ENCODE assay signal across 1 cellular context in genomic region chr17:48025040-48025903, GRCh38.
A peak's percentile ranks its signal among the peaks of the same experiment; 100 is the strongest.
TF ChIP-seq lines count a peak whose summit lies in the region.

No MANE protein-coding gene starts in this region.

TF ChIP-seq in HEK293, 187 proteins besides CTCF, POLR2A, EP300 and RAD21 (continued from another document):
- no peak for TF ChIP-seq GLI2 (tag by site-specific recombination; IDR thresholded peaks at IDR 0.05; ENCODE audit: borderline replicate concordance, low read depth)
- TF ChIP-seq ZNF174 (tag by site-specific recombination; IDR thresholded peaks at IDR 0.05), result no peak
- no peak for TF ChIP-seq ZNF37A (tag by site-specific recombination; IDR thresholded peaks at IDR 0.05)
- TF ChIP-seq HOXD13 (CRISPR knock-in tag; IDR thresholded peaks at IDR 0.05; ENCODE audit: borderline replicate concordance), result no peak
- no peak for TF ChIP-seq ZNF707 (tag by site-specific recombination; IDR thresholded peaks at IDR 0.05)
- no peak for TF ChIP-seq ZNF791 (tag by site-specific recombination; IDR thresholded peaks at IDR 0.05)
- no peak for TF ChIP-seq MZF1 (tag by site-specific recombination; IDR thresholded peaks at IDR 0.05; ENCODE audit: borderline replicate concordance)
- no peak for TF ChIP-seq ZNF391 (tag by site-specific recombination; IDR thresholded peaks at IDR 0.05; ENCODE audit: borderline replicate concordance, low read depth)
- no peak; the same call in none of the 2 replicates for TF ChIP-seq KLF16 (tag by site-specific recombination; IDR thresholded peaks at IDR 0.05)
- no peak for TF ChIP-seq ZNF571 (tag by site-specific recombination; IDR thresholded peaks at IDR 0.05)
- TF ChIP-seq PRDM2 (tag by site-specific recombination; IDR thresholded peaks at IDR 0.05; ENCODE audit: borderline replicate concordance), result no peak
- no peak for TF ChIP-seq PRDM6 (tag by site-specific recombination; IDR thresholded peaks at IDR 0.05)
- peak; percentile 71 for TF ChIP-seq ZIC2 (tag by site-specific recombination; IDR thresholded peaks at IDR 0.05)
- TF ChIP-seq ZFP69B (tag by site-specific recombination; IDR thresholded peaks at IDR 0.05), result no peak
- no peak for TF ChIP-seq ZNF488 (tag by site-specific recombination; IDR thresholded peaks at IDR 0.05)
- TF ChIP-seq ZNF830 (tag by site-specific recombination; IDR thresholded peaks at IDR 0.05; ENCODE audit: low read depth), result no peak
- no peak for TF ChIP-seq ZNF175 (tag by site-specific recombination; IDR thresholded peaks at IDR 0.05)
- no peak for TF ChIP-seq ZNF624 (tag by site-specific recombination; IDR thresholded peaks at IDR 0.05)
- TF ChIP-seq ZNF214 (tag by site-specific recombination; IDR thresholded peaks at IDR 0.05; ENCODE audit: borderline replicate concordance), result no peak
- no peak for TF ChIP-seq ZNF521 (tag by site-specific recombination; IDR thresholded peaks at IDR 0.05)
- no peak for TF ChIP-seq GLIS1 (tag by site-specific recombination; IDR thresholded peaks at IDR 0.05)
- peak; percentile 77; the same call in 1 of the 2 replicates for TF ChIP-seq ZBTB11 (tag by site-specific recombination; conservative IDR thresholded peaks at IDR 0.05; ENCODE audit: low read depth)
- no peak for TF ChIP-seq ZNF776 (tag by site-specific recombination; IDR thresholded peaks at IDR 0.05; ENCODE audit: borderline replicate concordance)
- 0 out of 2 replicates have a peak, but pooled peaks have one; percentile 15 for TF ChIP-seq ZNF341 (tag by site-specific recombination; IDR thresholded peaks at IDR 0.05; ENCODE audit: low read depth)
- no peak for TF ChIP-seq ZNF23 (tag by site-specific recombination; IDR thresholded peaks at IDR 0.05; ENCODE audit: borderline replicate concordance)
- no peak for TF ChIP-seq ZNF426 (tag by site-specific recombination; IDR thresholded peaks at IDR 0.05)
- TF ChIP-seq KLF9 (tag by site-specific recombination; IDR thresholded peaks at IDR 0.05; ENCODE audit: low read depth), result peak; percentile 72
- no peak for TF ChIP-seq ZNF639 (tag by site-specific recombination; IDR thresholded peaks at IDR 0.05)
- TF ChIP-seq ZNF248 (tag by site-specific recombination; IDR thresholded peaks at IDR 0.05), result no peak
- no peak for TF ChIP-seq ZNF274 (IDR thresholded peaks at IDR 0.05; ENCODE audit: low read length)
- TF ChIP-seq ZNF274 (tag by site-specific recombination; IDR thresholded peaks at IDR 0.05; ENCODE audit: borderline replicate concordance), result no peak
- TF ChIP-seq HOXC10 (CRISPR knock-in tag; IDR thresholded peaks at IDR 0.05), result no peak
- TF ChIP-seq ZNF10 (tag by site-specific recombination; IDR thresholded peaks at IDR 0.05), result no peak
- TF ChIP-seq ZNF600 (tag by site-specific recombination; IDR thresholded peaks at IDR 0.05), result peak; percentile 95
- TF ChIP-seq ZNF398 (tag by site-specific recombination; IDR thresholded peaks at IDR 0.05), result no peak
- TF ChIP-seq ZNF394 (tag by site-specific recombination; IDR thresholded peaks at IDR 0.05; ENCODE audit: borderline replicate concordance), result no peak
- no peak for TF ChIP-seq ELK4 (IDR thresholded peaks at IDR 0.05; ENCODE audit: borderline replicate concordance, low read depth, low read length)
- no peak for TF ChIP-seq ZBTB1 (tag by site-specific recombination; IDR thresholded peaks at IDR 0.05)
- TF ChIP-seq ZNF311 (tag by site-specific recombination; IDR thresholded peaks at IDR 0.05; ENCODE audit: borderline replicate concordance), result no peak
- no peak for TF ChIP-seq ZNF146 (tag by site-specific recombination; IDR thresholded peaks at IDR 0.05)
